15 cellular contexts compared by ENCODE assay signal in the genomic region with DNA sequence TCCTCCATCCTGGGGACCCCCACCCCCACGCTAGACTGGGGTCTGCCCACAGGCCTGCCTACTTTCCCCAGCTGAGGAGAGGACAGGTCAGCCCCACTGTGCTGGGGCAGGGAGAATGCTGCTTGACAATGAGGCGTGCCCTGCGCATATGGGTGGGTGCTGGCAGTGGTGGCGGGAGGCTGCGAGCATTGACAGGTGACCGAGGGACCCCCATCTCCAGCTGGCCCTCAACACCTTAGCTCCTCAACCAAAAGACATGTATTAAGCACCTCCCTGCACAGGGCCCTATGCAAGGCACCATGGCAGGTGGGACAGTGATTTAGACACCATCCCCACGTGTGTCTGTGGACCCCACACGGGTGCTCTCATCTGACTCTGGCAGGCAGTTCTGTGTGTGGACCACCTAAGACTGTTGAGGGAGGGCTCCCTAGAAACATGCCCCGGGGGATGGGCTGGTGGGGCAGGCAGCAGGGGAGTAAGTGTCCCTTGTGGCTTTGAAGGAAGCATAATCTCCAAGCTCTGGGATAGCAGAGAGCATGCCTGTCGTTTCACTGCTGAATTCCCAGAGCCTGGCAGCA. TPM values are rescaled to one million over a fixed set of nuclear protein-coding genes. Genes with fewer than 3 reads are reported as not detected.
"Had no signal": no experiment of that assay in that cellular context is flagged by ENCODE, and none has a peak within 500 bp of the region (broad histone marks: within the 10 kb centered on the region; RNA-seq: fewer than 3 reads in every experiment).

No MANE protein-coding gene starts in this region.

- H3K36me3 Mint-ChIP-seq: activated naive CD8-positive, alpha-beta T cell had no signal

- H3K4me1 Mint-ChIP-seq: activated T-helper 17 cell treated with anti-CD3 and anti-CD28 coated beads, Interleukin-2, amount 50 U/mL, for 72 hours had no signal

- H3K9me3 Mint-ChIP-seq: activated CD4-positive, alpha-beta memory T cell treated with anti-CD3 and anti-CD28 coated beads, Interleukin-2, amount 10 ng/mL, durations not matched to agents 7 days and 5 days; activated naive CD4-positive, alpha-beta T cell treated with anti-CD3 and anti-CD28 coated beads for 36 hours; activated T-helper 17 cell treated with anti-CD3 and anti-CD28 coated beads, Interleukin-2, amount 50 U/mL, for 72 hours had no signal

- DNase-seq: activated gamma-delta T cell; cerebellar nuclear complex; NK-92 treated with Interleukin-12 subunit alpha and Interleukin-12 subunit beta, amount 100 ng/mL, for 24 hours; SIG-M5; T1000 had no signal

- H3K27ac ChIP-seq: brain microvascular endothelial cell, VCaP had no signal

- H3K4me3 Mint-ChIP-seq: activated CD4-positive, alpha-beta memory T cell treated with anti-CD3 and anti-CD28 coated beads, Interleukin-2, amount 10 ng/mL, durations not matched to agents 7 days and 5 days; activated naive CD4-positive, alpha-beta T cell treated with anti-CD3 and anti-CD28 coated beads for 36 hours; activated naive CD8-positive, alpha-beta T cell; activated T-helper 17 cell treated with anti-CD3 and anti-CD28 coated beads, Interleukin-2, amount 50 U/mL, for 72 hours; T-helper 17 cell had no signal

- H3K36me3 ChIP-seq: brain microvascular endothelial cell had no signal

- H3K27ac Mint-ChIP-seq: activated CD4-positive, alpha-beta memory T cell treated with anti-CD3 and anti-CD28 coated beads, Interleukin-2, amount 10 ng/mL, durations not matched to agents 7 days and 5 days; activated naive CD4-positive, alpha-beta T cell treated with anti-CD3 and anti-CD28 coated beads for 36 hours; activated naive CD8-positive, alpha-beta T cell; activated T-helper 17 cell treated with anti-CD3 and anti-CD28 coated beads, Interleukin-2, amount 50 U/mL, for 72 hours; T-helper 17 cell had no signal

RNA-seq across cellular contexts. Expression of a gene that starts 18.4 kb away (rescaled TPM):
- total RNA-seq: activated CD4-positive, alpha-beta memory T cell treated with anti-CD3 and anti-CD28 coated beads, Interleukin-2, amount 10 ng/mL, durations not matched to agents 7 days and 5 days; activated CD8-positive, alpha-beta memory T cell treated with anti-CD3 and anti-CD28 coated beads for 36 hours; activated naive CD4-positive, alpha-beta T cell treated with anti-CD3 and anti-CD28 coated beads for 36 hours; activated T-helper 17 cell treated with anti-CD3 and anti-CD28 coated beads, Interleukin-2, amount 50 U/mL, for 72 hours; PC-3; T-helper 17 cell had no signal

RNA-seq across cellular contexts. Expression of a gene that starts 23.4 kb away (rescaled TPM):
- total RNA-seq: activated CD4-positive, alpha-beta memory T cell treated with anti-CD3 and anti-CD28 coated beads, Interleukin-2, amount 10 ng/mL, durations not matched to agents 7 days and 5 days; activated CD8-positive, alpha-beta memory T cell treated with anti-CD3 and anti-CD28 coated beads for 36 hours; activated naive CD4-positive, alpha-beta T cell treated with anti-CD3 and anti-CD28 coated beads for 36 hours; activated T-helper 17 cell treated with anti-CD3 and anti-CD28 coated beads, Interleukin-2, amount 50 U/mL, for 72 hours; cardiac septum; T-helper 17 cell had no signal
